15 cellular contexts compared by ENCODE assay signal in the genomic region with DNA sequence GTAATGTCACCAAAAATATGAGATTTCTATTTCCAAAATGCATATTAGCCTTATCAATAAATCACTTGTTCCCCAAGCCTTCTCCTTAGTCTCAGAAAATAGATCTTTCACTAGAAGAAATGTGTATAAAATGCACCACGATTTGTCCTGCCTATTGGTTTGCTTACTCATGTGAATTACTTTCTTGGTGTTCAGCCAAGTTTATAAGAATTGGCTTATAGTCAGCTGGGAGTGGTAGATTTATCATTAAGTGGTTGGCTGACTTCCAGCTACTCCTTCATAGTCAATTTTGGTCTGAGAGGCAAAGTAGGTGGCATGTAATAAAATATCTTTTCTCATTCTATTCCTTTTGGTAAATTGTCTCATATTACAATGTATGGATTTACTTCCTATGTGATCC. TPM values are rescaled to one million over a fixed set of nuclear protein-coding genes. Genes with fewer than 3 reads are reported as not detected.
DNase-seq lines count a peak whose midpoint lies in the region; TF ChIP-seq lines count a peak whose summit lies in the region.
"Had no signal": no experiment of that assay in that cellular context is flagged by ENCODE, and none has a peak within 500 bp of the region (broad histone marks: within the 10 kb centered on the region; RNA-seq: fewer than 3 reads in every experiment).

No MANE protein-coding gene starts in this region.

- DNase-seq in MCF 10A (ENCODE audit: unreplicated experiment) (peak; percentile 81), breast epithelium (ENCODE audit: low spot score in 2 of 2) (no peak), RPMI8226 (peak; percentile 17), fibroblast of pulmonary artery (ENCODE audit: low read depth) (peak; percentile 68), suprapubic skin (ENCODE audit: low spot score in 2 of 2) (no peak), H7 (no peak), DMS114 treated with DMSO at 0.1 percent for 48 hours (lab: John Stamatoyannopoulos, UW; ENCODE audit: unreplicated experiment) (no peak), NOMO-1 treated with DMSO at 0.1 percent for 48 hours (lab: John Stamatoyannopoulos, UW; ENCODE audit: unreplicated experiment) (no peak)
- DNase-seq: activated CD4-positive, alpha-beta T cell treated with anti-CD3 and anti-CD28 coated beads, Interleukin-2, amount 50 U/mL, for 48 hours; cerebellar nuclear complex; left colon; stimulated activated CD4-positive, alpha-beta T cell treated with anti-CD3 and anti-CD28 coated beads, Interleukin-15, amount 100 ng/mL, for 24 hours had no signal

- TF ChIP-seq CTCF in MCF 10A (IDR thresholded peaks at IDR 0.05; ENCODE audit: unreplicated experiment) = no peak
- TF ChIP-seq CTCF in breast epithelium (IDR thresholded peaks at IDR 0.05) = no peak
- no peak for TF ChIP-seq CTCF in fibroblast of pulmonary artery (IDR thresholded peaks at IDR 0.05; ENCODE audit: low read length, missing control alignments)
- TF ChIP-seq CTCF in suprapubic skin (IDR thresholded peaks at IDR 0.05) = no peak

- intact Hi-C loops in MCF 10A (cut with micrococcal nuclease) = no loop called here
- intact Hi-C loops in breast epithelium (cut with DNase I; ENCODE audit: low total_unique reads) = no loop called here

- WGBS in suprapubic skin = 6% methylated on average over 1 of the region's 1 CpG

- no peaks in the 10 kb centered on the region for H3K4me1 ChIP-seq in breast epithelium
- H3K4me1 ChIP-seq in suprapubic skin = peaks cover 8% of the 10 kb centered on the region
- H3K4me1 ChIP-seq: neural progenitor cell, vagina had no signal

- H3K27ac ChIP-seq in breast epithelium (no peak overlapping the region), suprapubic skin (no peak overlapping the region)
- H3K27ac ChIP-seq: neural progenitor cell, vagina had no signal

- H3K4me1 Mint-ChIP-seq in MCF 10A (ENCODE audit: insufficient read depth, unreplicated experiment) = no peaks in the 10 kb centered on the region
- H3K4me1 Mint-ChIP-seq: neural progenitor cell had no signal

- CTCF ChIA-PET in MCF 10A (lab: Yijun Ruan, JAX) = interaction anchor here (0.8 to 1.4 kb wide), 3 partner anchors 22 to 145 kb away, joined by 3 to 7 read pairs (median 3); no protein-coding TSS in a partner anchor

- no peak for TF ChIP-seq POLR2A in breast epithelium (IDR thresholded peaks at IDR 0.05)
- TF ChIP-seq POLR2A in suprapubic skin (IDR thresholded peaks at IDR 0.05) = no peak

- H3K27me3 ChIP-seq in breast epithelium (no peaks in the 10 kb centered on the region), suprapubic skin (no peaks in the 10 kb centered on the region), H7 (ENCODE audit: control insufficient read depth, insufficient read depth, low read length) (no peaks in the 10 kb centered on the region)
- H3K27me3 ChIP-seq: neural progenitor cell, vagina had no signal

- no peak overlapping the region for H3K4me3 Mint-ChIP-seq in MCF 10A (ENCODE audit: unreplicated experiment)
- H3K4me3 Mint-ChIP-seq: neural progenitor cell had no signal

- no peak for TF ChIP-seq EP300 in suprapubic skin (IDR thresholded peaks at IDR 0.05)

- POLR2A ChIA-PET in MCF 10A (lab: Yijun Ruan, JAX) = interaction anchor here (0.6 to 3.0 kb wide), 9 partner anchors 9 to 726 kb away, joined by 3 to 14 read pairs (median 4); no protein-coding TSS in a partner anchor

- BruUV-seq in MCF 10A (replicated peaks; lab: Mats Ljungman, UMichigan) = no TSS peak

- no peaks in the 10 kb centered on the region for H3K27me3 Mint-ChIP-seq in MCF 10A (ENCODE audit: insufficient read depth, unreplicated experiment)

- H3K36me3 ChIP-seq in breast epithelium (no peaks in the 10 kb centered on the region), suprapubic skin (no peaks in the 10 kb centered on the region), H7 (replicated peaks; ENCODE audit: control insufficient read depth, insufficient read depth, low read length) (no peaks in the 10 kb centered on the region)
- H3K36me3 ChIP-seq: neural progenitor cell, vagina had no signal

- no peaks in the 10 kb centered on the region for H3K9me3 Mint-ChIP-seq in MCF 10A (ENCODE audit: unreplicated experiment)
- H3K9me3 Mint-ChIP-seq: neural progenitor cell had no signal

- H3K9me3 ChIP-seq in breast epithelium = no peaks in the 10 kb centered on the region
- no peaks in the 10 kb centered on the region for H3K9me3 ChIP-seq in suprapubic skin
- H3K9me3 ChIP-seq: vagina had no signal

- no peak overlapping the region for H3K27ac Mint-ChIP-seq in MCF 10A (ENCODE audit: low read depth, unreplicated experiment)
- H3K27ac Mint-ChIP-seq: neural progenitor cell had no signal

- H3K36me3 Mint-ChIP-seq in MCF 10A (ENCODE audit: insufficient read depth, unreplicated experiment) = peaks cover 15% of the 10 kb centered on the region
- H3K36me3 Mint-ChIP-seq: neural progenitor cell had no signal

- no peak overlapping the region for H3K4me3 ChIP-seq in breast epithelium
- H3K4me3 ChIP-seq in fibroblast of pulmonary artery (replicated peaks; ENCODE audit: low read depth, low read length) = peak overlapping the region; percentile 64
- H3K4me3 ChIP-seq in suprapubic skin = peak overlapping the region; percentile 20
- H3K4me3 ChIP-seq in H7 (ENCODE audit: insufficient read depth, low read depth, low read length) = no peak overlapping the region
- H3K4me3 ChIP-seq: neural progenitor cell had no signal

RNA-seq across cellular contexts. Expression of a gene that starts 1.3 kb away (rescaled TPM):
- total RNA-seq in MCF 10A (2022) (2.8 and 6.5 TPM in 2 replicates), breast epithelium (under 1 TPM in 2 of 3 donors, not detected in 1; 0.59 to 0.66 TPM), suprapubic skin (100 to 1,000 TPM in 1 of 4 donors, 10 to 100 TPM in 3; 18.6 to 198 (median 44.1) TPM)
- not detected in 2 replicates for total RNA-seq in H7 (2014; rRNA removed; shearing (Covaris generic))
- total RNA-seq: M059J had no signal

Comparison
In these comparisons a context has a peak if more than half of its experiments do, and no peak if none do; other contexts are left out.
1. DNase-seq: peak in MCF 10A (single experiment), RPMI8226 (single experiment) and fibroblast of pulmonary artery (single experiment); none in breast epithelium (0 of 2), suprapubic skin (0 of 2), H7 (single experiment), DMS114 treated with DMSO at 0.1 percent for 48 hours (single experiment) and NOMO-1 treated with DMSO at 0.1 percent for 48 hours (single experiment).
2. H3K4me3 ChIP-seq: peak in fibroblast of pulmonary artery (single experiment) and suprapubic skin (single experiment); none in breast epithelium (0 of 3) and H7 (single experiment).